ENCODE assay signal across 15 cellular contexts in genomic region chrX:121254336-121254735, GRCh38.
DNase-seq lines count a peak whose midpoint lies in the region; ATAC-seq and TF ChIP-seq lines count a peak whose summit lies in the region.
"Had no signal": no experiment of that assay in that cellular context is flagged by ENCODE, and none has a peak within 500 bp of the region (broad histone marks: within the 10 kb centered on the region; RNA-seq: fewer than 3 reads in every experiment).

No MANE protein-coding gene starts in this region.

- CTCF ChIA-PET in activated CD8-positive, alpha-beta T cell treated with anti-CD3 and anti-CD28 coated beads, Interleukin-2, amount 10 ng/mL, durations not matched to agents 7 days and 5 days (lab: Charles Lee), result no interaction called here
- CTCF ChIA-PET in GM10248 (lab: Yijun Ruan, JAX), result no interaction called here

- H3K27ac Mint-ChIP-seq in activated CD8-positive, alpha-beta T cell treated with anti-CD3 and anti-CD28 coated beads, Interleukin-2, amount 10 ng/mL, durations not matched to agents 7 days and 5 days, result no peak overlapping the region
- H3K27ac Mint-ChIP-seq: naive thymus-derived CD4-positive, alpha-beta T cell had no signal

- TF ChIP-seq CTCF in WERI-Rb-1 (IDR thresholded peaks at IDR 0.05; ENCODE audit: low read depth, low read length) (peak; percentile 33; the same call in 1 of the 2 replicates), dorsolateral prefrontal cortex (IDR thresholded peaks at IDR 0.05 in 54 of 56, conservative IDR thresholded peaks at IDR 0.05 in 2 of 56; ENCODE audit: low read depth in 1 of 56, partially characterized antibody in 56 of 56) (peak in 7 of 56 donors; percentile 5 to 49 (median 17)), GM10248 (IDR thresholded peaks at IDR 0.05; ENCODE audit: control extremely low read depth, extremely low read depth, low read depth, missing control alignments) (no peak), smooth muscle cell (IDR thresholded peaks at IDR 0.05; ENCODE audit: borderline replicate concordance, insufficient read depth, poor library complexity, severe bottlenecking) (no peak)

- H2AFZ ChIP-seq in smooth muscle cell (ENCODE audit: low read depth), result no peak overlapping the region

- DNase-seq in ELF-1 (ENCODE audit: low read depth, low spot score) (peak; percentile 71), WERI-Rb-1 (no peak), left lobe of liver (ENCODE audit: low spot score) (no peak), dorsolateral prefrontal cortex (no peak), GM10248 (ENCODE audit: extremely low spot score) (no peak), smooth muscle cell (lab: John Stamatoyannopoulos, UW; ENCODE audit: unreplicated experiment) (no peak)
- DNase-seq in activated CD8-positive, alpha-beta T cell treated with anti-CD3 and anti-CD28 coated beads, Interleukin-2, amount 10 ng/mL, durations not matched to agents 7 days and 5 days, result no peak
- DNase-seq: naive thymus-derived CD4-positive, alpha-beta T cell; NCI-H1417 treated with DMSO at 0.1 percent for 48 hours; NCI-H526; sigmoid colon had no signal

- no peaks in the 10 kb centered on the region for H3K79me2 ChIP-seq in smooth muscle cell (ENCODE audit: low read depth)

- H3K27me3 Mint-ChIP-seq in activated CD8-positive, alpha-beta T cell treated with anti-CD3 and anti-CD28 coated beads, Interleukin-2, amount 10 ng/mL, durations not matched to agents 7 days and 5 days (ENCODE audit: low read depth), result no peaks in the 10 kb centered on the region
- H3K27me3 Mint-ChIP-seq: naive thymus-derived CD4-positive, alpha-beta T cell had no signal

- H3K27ac ChIP-seq in WERI-Rb-1, result no peak overlapping the region
- no peak overlapping the region for H3K27ac ChIP-seq in dorsolateral prefrontal cortex
- H3K27ac ChIP-seq in smooth muscle cell (ENCODE audit: low read depth), result no peak overlapping the region
- H3K27ac ChIP-seq: BLaER1, coronary artery, sigmoid colon, SJCRH30 had no signal

- H3K4me2 ChIP-seq in smooth muscle cell, result no peak overlapping the region
- H3K4me2 ChIP-seq: BLaER1 had no signal

- H3K36me3 ChIP-seq in WERI-Rb-1 (no peaks in the 10 kb centered on the region), smooth muscle cell (ENCODE audit: low read depth) (no peaks in the 10 kb centered on the region)
- H3K36me3 ChIP-seq: BLaER1, sigmoid colon, SJCRH30 had no signal

- no peaks in the 10 kb centered on the region for H3F3A ChIP-seq in smooth muscle cell (ENCODE audit: low read depth)

- H3K9me3 ChIP-seq in WERI-Rb-1 (ENCODE audit: severe bottlenecking) (no peaks in the 10 kb centered on the region), smooth muscle cell (replicated peaks; ENCODE audit: low read depth) (no peaks in the 10 kb centered on the region)
- H3K9me3 ChIP-seq: sigmoid colon, SJCRH30 had no signal

- no peaks in the 10 kb centered on the region for H3K9me3 Mint-ChIP-seq in activated CD8-positive, alpha-beta T cell treated with anti-CD3 and anti-CD28 coated beads, Interleukin-2, amount 10 ng/mL, durations not matched to agents 7 days and 5 days (ENCODE audit: insufficient read depth)

- intact Hi-C loops in dorsolateral prefrontal cortex (cut with DNase I), result no loop called here

- H3K27me3 ChIP-seq in WERI-Rb-1 (ENCODE audit: insufficient read depth, low read depth, severe bottlenecking) (peaks cover 20% of the 10 kb centered on the region), dorsolateral prefrontal cortex (peaks cover 0 to 56% (median 7%) of the 10 kb centered on the region in 45 donors), smooth muscle cell (ENCODE audit: low read depth) (no peaks in the 10 kb centered on the region)
- H3K27me3 ChIP-seq: BLaER1, sigmoid colon, SJCRH30 had no signal

- no peaks in the 10 kb centered on the region for H4K20me1 ChIP-seq in smooth muscle cell (ENCODE audit: low read depth)
- H4K20me1 ChIP-seq: BLaER1 had no signal

- no peaks in the 10 kb centered on the region for H3K4me1 Mint-ChIP-seq in activated CD8-positive, alpha-beta T cell treated with anti-CD3 and anti-CD28 coated beads, Interleukin-2, amount 10 ng/mL, durations not matched to agents 7 days and 5 days (ENCODE audit: low read depth)
- H3K4me1 Mint-ChIP-seq: naive thymus-derived CD4-positive, alpha-beta T cell had no signal

- no peaks in the 10 kb centered on the region for H3K4me1 ChIP-seq in smooth muscle cell (ENCODE audit: low read depth)
- H3K4me1 ChIP-seq: BLaER1, sigmoid colon, SJCRH30 had no signal

- ATAC-seq in HG02885 (IDR thresholded peaks at IDR 0.05; ENCODE audit: poor library complexity, unreplicated experiment) (peak; percentile 44), left lobe of liver (peak; percentile 84)
- no peak for ATAC-seq in activated CD8-positive, alpha-beta T cell treated with anti-CD3 and anti-CD28 coated beads, Interleukin-2, amount 10 ng/mL, durations not matched to agents 7 days and 5 days
- ATAC-seq: naive thymus-derived CD4-positive, alpha-beta T cell had no signal

- H3K4me3 ChIP-seq in WERI-Rb-1 (ENCODE audit: low read depth, low read length), result no peak overlapping the region
- no peak overlapping the region for H3K4me3 ChIP-seq in dorsolateral prefrontal cortex
- H3K4me3 ChIP-seq in smooth muscle cell, result no peak overlapping the region
- H3K4me3 ChIP-seq: BLaER1, coronary artery, sigmoid colon, SJCRH30 had no signal

- no peak overlapping the region for H3K4me3 Mint-ChIP-seq in activated CD8-positive, alpha-beta T cell treated with anti-CD3 and anti-CD28 coated beads, Interleukin-2, amount 10 ng/mL, durations not matched to agents 7 days and 5 days
- H3K4me3 Mint-ChIP-seq: naive thymus-derived CD4-positive, alpha-beta T cell had no signal

- no peaks in the 10 kb centered on the region for H3K36me3 Mint-ChIP-seq in activated CD8-positive, alpha-beta T cell treated with anti-CD3 and anti-CD28 coated beads, Interleukin-2, amount 10 ng/mL, durations not matched to agents 7 days and 5 days (ENCODE audit: low read depth)
- H3K36me3 Mint-ChIP-seq: naive thymus-derived CD4-positive, alpha-beta T cell had no signal

- POLR2A ChIA-PET in activated CD8-positive, alpha-beta T cell treated with anti-CD3 and anti-CD28 coated beads, Interleukin-2, amount 10 ng/mL, durations not matched to agents 7 days and 5 days (lab: Charles Lee), result no interaction called here
- POLR2A ChIA-PET in GM10248 (lab: Yijun Ruan, JAX), result no interaction called here

- H3K9ac ChIP-seq in smooth muscle cell (ENCODE audit: low read depth), result no peak overlapping the region
- H3K9ac ChIP-seq: BLaER1 had no signal

- 51% methylated on average over 4 of the region's 4 CpGs for WGBS in smooth muscle cell (ENCODE audit: low lambda C conversion rate)
